In genomic region chr1:33140153-33141149, GRCh38 we compare ENCODE assay signal across 10 cellular contexts.
A peak's percentile ranks its signal among the peaks of the same experiment; 100 is the strongest.
DNase-seq lines count a peak whose midpoint lies in the region; ATAC-seq and TF ChIP-seq lines count a peak whose summit lies in the region.
"Had no signal": no experiment of that assay in that cellular context is flagged by ENCODE, and none has a peak within 500 bp of the region (broad histone marks: within the 10 kb centered on the region; RNA-seq: fewer than 3 reads in every experiment).

No MANE protein-coding gene starts in this region.

- ATAC-seq in HG03039 (IDR thresholded peaks at IDR 0.05; ENCODE audit: unreplicated experiment) = no peak
- ATAC-seq: activated CD4-positive, alpha-beta T cell treated with anti-CD3 and anti-CD28 coated beads for 36 hours had no signal

- in situ Hi-C loops in astrocyte of the spinal cord (cut with HindIII; ENCODE audit: low sequenced_read_pairs) = no loop called here

- TF ChIP-seq CTCF in astrocyte of the spinal cord (IDR thresholded peaks at IDR 0.05; ENCODE audit: low read depth, low read length) = peak; percentile 30

- H3K4me3 ChIP-seq in astrocyte of the spinal cord (ENCODE audit: low read depth, low read length) = no peak overlapping the region

- DNase-seq in ELF-1 (ENCODE audit: low read depth, low spot score) (peak; percentile 75), NCI-H2107 treated with DMSO at 0.1 percent for 48 hours (lab: John Stamatoyannopoulos, UW; ENCODE audit: unreplicated experiment) (peak; percentile 77), astrocyte of the spinal cord (ENCODE audit: low read depth, low spot score) (no peak), medulla oblongata (ENCODE audit: extremely low spot score) (peak; percentile 33), NCI-H187 treated with DMSO at 0.1 percent for 48 hours (lab: John Stamatoyannopoulos, UW) (no peak), AG08396 (ENCODE audit: low spot score) (no peak)
- DNase-seq: activated CD4-positive, alpha-beta T cell treated with anti-CD3 and anti-CD28 coated beads for 36 hours; erythroblast; right cardiac atrium had no signal

Comparison
In these comparisons a context has a peak if more than half of its experiments do, and no peak if none do; other contexts are left out.
1. DNase-seq: peak in ELF-1 (single experiment), NCI-H2107 treated with DMSO at 0.1 percent for 48 hours (single experiment) and medulla oblongata (single experiment); none in astrocyte of the spinal cord (single experiment), NCI-H187 treated with DMSO at 0.1 percent for 48 hours (single experiment) and AG08396 (single experiment).